In the genomic region with DNA sequence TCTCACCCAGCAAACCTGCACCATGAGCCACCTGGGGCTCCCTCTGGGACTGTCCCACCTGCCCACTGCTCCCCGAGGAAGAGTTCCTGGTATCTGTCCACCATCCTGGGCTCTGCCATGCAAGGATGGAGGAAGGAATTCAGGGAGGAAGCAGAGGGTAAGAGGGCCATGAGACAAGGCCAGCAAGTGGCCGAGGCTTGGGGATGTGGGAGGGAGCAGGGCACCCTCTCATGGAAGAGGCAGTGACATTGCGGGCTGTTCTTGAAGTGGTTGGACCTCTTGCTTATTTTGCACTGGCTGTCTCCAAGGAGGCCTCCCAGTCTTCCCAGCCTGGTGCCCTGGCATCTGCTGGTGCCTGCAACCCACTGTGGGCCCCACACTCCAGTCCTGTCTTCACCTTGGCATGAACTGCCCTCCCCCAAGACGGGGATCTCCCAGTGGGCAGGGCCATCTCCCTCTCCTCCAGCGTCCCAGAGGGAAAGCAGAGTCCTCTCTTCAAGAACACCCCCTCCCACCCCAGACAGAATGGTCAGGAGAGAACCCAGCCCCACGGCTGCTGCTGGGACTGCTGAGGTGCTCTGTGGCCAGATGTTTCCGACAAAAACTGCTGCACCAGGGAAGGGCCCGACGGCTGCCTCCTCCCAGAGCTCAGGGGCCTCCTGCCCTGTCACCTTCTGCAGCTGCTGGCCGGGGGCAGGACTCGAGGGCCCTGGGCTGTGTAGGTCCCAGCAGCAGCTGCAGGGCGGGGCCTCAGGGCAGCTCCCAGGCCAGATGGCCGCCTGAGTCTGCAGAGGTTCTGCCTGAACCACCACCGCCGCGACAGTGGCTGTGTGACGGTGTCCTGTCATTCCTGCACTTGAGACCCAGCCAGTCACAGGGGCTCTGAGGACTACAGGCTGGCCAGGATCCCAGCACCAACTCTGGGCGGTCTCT, we compare ENCODE assay signal across 9 cellular contexts. TPM values are rescaled to one million over a fixed set of nuclear protein-coding genes. Genes with fewer than 3 reads are reported as not detected.
DNase-seq lines count a peak whose midpoint lies in the region; ATAC-seq and TF ChIP-seq lines count a peak whose summit lies in the region.
"Had no signal": no experiment of that assay in that cellular context is flagged by ENCODE, and none has a peak within 500 bp of the region (broad histone marks: within the 10 kb centered on the region; RNA-seq: fewer than 3 reads in every experiment).

No MANE protein-coding gene starts in this region.

- H3K9ac ChIP-seq in mammary epithelial cell (ENCODE audit: insufficient read depth, low read length), result no peak overlapping the region

- intact Hi-C loops in MCF 10A (cut with micrococcal nuclease) (no loop called here), mammary epithelial cell (cut with micrococcal nuclease) (no loop called here)
- intact Hi-C loops in activated T-helper 1 cell treated with anti-CD3 and anti-CD28 coated beads, Interleukin-12 subunit alpha, Interleukin-12 subunit beta, Interleukin-2, Interleukin-4 antibody, amounts not matched to agents 30 ng/mL and 10 ng/mL and 1 ng/mL, durations not matched to agents 14 hours and 24 hours and 36 hours (cut with micrococcal nuclease), result loop anchor here (10.0 kb wide), 1 partner anchor 517 kb away; a partner anchor contains a TSS

- no peak overlapping the region for H3K27ac ChIP-seq in mammary epithelial cell (ENCODE audit: insufficient read depth, low read depth, low read length)

- peak overlapping the region; percentile 85 for H3K4me3 Mint-ChIP-seq in MCF 10A (ENCODE audit: unreplicated experiment)
- peak overlapping the region; percentile 75 for H3K4me3 Mint-ChIP-seq in activated T-helper 1 cell treated with anti-CD3 and anti-CD28 coated beads, Interleukin-12 subunit alpha, Interleukin-12 subunit beta, Interleukin-2, Interleukin-4 antibody, amounts not matched to agents 30 ng/mL and 10 ng/mL and 1 ng/mL, durations not matched to agents 14 hours and 24 hours and 36 hours
- H3K4me3 Mint-ChIP-seq in memory B cell, result peak overlapping the region; percentile 72
- peak overlapping the region; percentile 80 for H3K4me3 Mint-ChIP-seq in type B pancreatic cell

- BruUV-seq in MCF 10A (replicated peaks; lab: Mats Ljungman, UMichigan), result no TSS peak
- no TSS peak for BruUV-seq in mammary epithelial cell (replicated peaks; lab: Mats Ljungman, UMichigan)

- H3K27ac Mint-ChIP-seq in MCF 10A (ENCODE audit: low read depth, unreplicated experiment), result no peak overlapping the region
- H3K27ac Mint-ChIP-seq in activated T-helper 1 cell treated with anti-CD3 and anti-CD28 coated beads, Interleukin-12 subunit alpha, Interleukin-12 subunit beta, Interleukin-2, Interleukin-4 antibody, amounts not matched to agents 30 ng/mL and 10 ng/mL and 1 ng/mL, durations not matched to agents 14 hours and 24 hours and 36 hours, result peak overlapping the region; percentile 23
- H3K27ac Mint-ChIP-seq in memory B cell, result peak overlapping the region; percentile 75
- no peak overlapping the region for H3K27ac Mint-ChIP-seq in type B pancreatic cell

- no peak for ATAC-seq in memory B cell (ENCODE audit: low read depth)
- no peak for ATAC-seq in HG03469 (IDR thresholded peaks at IDR 0.05; ENCODE audit: unreplicated experiment)
- no peak for ATAC-seq in GM21381 (IDR thresholded peaks at IDR 0.05; ENCODE audit: unreplicated experiment)

- H3K9me3 Mint-ChIP-seq in MCF 10A (ENCODE audit: unreplicated experiment) (no peaks in the 10 kb centered on the region), memory B cell (no peaks in the 10 kb centered on the region), type B pancreatic cell (no peaks in the 10 kb centered on the region)
- no peaks in the 10 kb centered on the region for H3K9me3 Mint-ChIP-seq in activated T-helper 1 cell treated with anti-CD3 and anti-CD28 coated beads, Interleukin-12 subunit alpha, Interleukin-12 subunit beta, Interleukin-2, Interleukin-4 antibody, amounts not matched to agents 30 ng/mL and 10 ng/mL and 1 ng/mL, durations not matched to agents 14 hours and 24 hours and 36 hours

- no peaks in the 10 kb centered on the region for H3K36me3 Mint-ChIP-seq in MCF 10A (ENCODE audit: insufficient read depth, unreplicated experiment)
- peaks cover 5% of the 10 kb centered on the region for H3K36me3 Mint-ChIP-seq in activated T-helper 1 cell treated with anti-CD3 and anti-CD28 coated beads, Interleukin-12 subunit alpha, Interleukin-12 subunit beta, Interleukin-2, Interleukin-4 antibody, amounts not matched to agents 30 ng/mL and 10 ng/mL and 1 ng/mL, durations not matched to agents 14 hours and 24 hours and 36 hours (ENCODE audit: low read depth)
- H3K36me3 Mint-ChIP-seq in memory B cell, result no peaks in the 10 kb centered on the region
- no peaks in the 10 kb centered on the region for H3K36me3 Mint-ChIP-seq in type B pancreatic cell

- peaks cover 37% of the 10 kb centered on the region for H3K4me1 ChIP-seq in mammary epithelial cell (ENCODE audit: insufficient read depth, low read length)

- WGBS in mammary epithelial cell (ENCODE audit: low coverage, missing lambda C conversion rate), result 60% methylated on average over 5 of the region's 18 CpGs

- no peaks in the 10 kb centered on the region for H3K27me3 ChIP-seq in mammary epithelial cell (ENCODE audit: insufficient read depth, low read length)

- no peaks in the 10 kb centered on the region for H3K27me3 Mint-ChIP-seq in MCF 10A (ENCODE audit: insufficient read depth, unreplicated experiment)
- H3K27me3 Mint-ChIP-seq in activated T-helper 1 cell treated with anti-CD3 and anti-CD28 coated beads, Interleukin-12 subunit alpha, Interleukin-12 subunit beta, Interleukin-2, Interleukin-4 antibody, amounts not matched to agents 30 ng/mL and 10 ng/mL and 1 ng/mL, durations not matched to agents 14 hours and 24 hours and 36 hours (ENCODE audit: insufficient read depth), result peaks cover 10% of the 10 kb centered on the region
- H3K27me3 Mint-ChIP-seq in memory B cell, result no peaks in the 10 kb centered on the region
- H3K27me3 Mint-ChIP-seq in type B pancreatic cell, result peaks cover 25% of the 10 kb centered on the region

- POLR2A ChIA-PET in MCF 10A (lab: Yijun Ruan, JAX), result interaction anchor here (0.6 to 0.7 kb wide), 2 partner anchors 29 to 175 kb away, joined by 3 read pairs; no protein-coding TSS in a partner anchor

- dilution Hi-C loops in mammary epithelial cell (cut with HindIII; ENCODE audit: low sequenced_read_pairs), result no loop called here

- H3K4me2 ChIP-seq in mammary epithelial cell (ENCODE audit: insufficient read depth, low read depth, low read length), result no peak overlapping the region

- H3K9me3 ChIP-seq in mammary epithelial cell (replicated peaks; ENCODE audit: insufficient read depth, low read length), result no peaks in the 10 kb centered on the region

- CTCF ChIA-PET in MCF 10A (lab: Yijun Ruan, JAX) (no interaction called here), mammary epithelial cell (lab: Charles Lee; ENCODE audit: low non-redundant PET) (no interaction called here)

- no peak overlapping the region for H3K4me3 ChIP-seq in mammary epithelial cell (replicated peaks in 1 of 3; ENCODE audit: insufficient read depth in 1 of 3, low read depth in 2 of 3, low read length in 3 of 3)

- no peaks in the 10 kb centered on the region for H3K36me3 ChIP-seq in mammary epithelial cell (ENCODE audit: insufficient read depth, low read length)

- peaks cover 27% of the 10 kb centered on the region for H3K79me2 ChIP-seq in mammary epithelial cell (ENCODE audit: insufficient read depth, low read length)

- TF ChIP-seq CTCF in MCF 10A (IDR thresholded peaks at IDR 0.05; ENCODE audit: unreplicated experiment), result no peak
- no peak for TF ChIP-seq CTCF in mammary epithelial cell (conservative IDR thresholded peaks at IDR 0.05 in 1 of 2, IDR thresholded peaks at IDR 0.05 in 1 of 2; ENCODE audit: extremely low read depth in 1 of 2, insufficient read depth in 1 of 2, low read depth in 1 of 2, low read length in 2 of 2)
- TF ChIP-seq CTCF in type B pancreatic cell (conservative IDR thresholded peaks at IDR 0.05), result no peak

- no peak overlapping the region for H2AFZ ChIP-seq in mammary epithelial cell (ENCODE audit: low read depth, low read length)

- DNase-seq in MCF 10A (ENCODE audit: unreplicated experiment) (no peak), mammary epithelial cell (no peak), memory B cell (ENCODE audit: low spot score in 2 of 2) (no peak), type B pancreatic cell (ENCODE audit: extremely low spot score, unreplicated experiment) (no peak), OCI-M2 (lab: John Stamatoyannopoulos, UW; ENCODE audit: unreplicated experiment) (no peak)
- no peak for DNase-seq in activated T-helper 1 cell treated with anti-CD3 and anti-CD28 coated beads, Interleukin-12 subunit alpha, Interleukin-12 subunit beta, Interleukin-2, Interleukin-4 antibody, amounts not matched to agents 30 ng/mL and 10 ng/mL and 1 ng/mL, durations not matched to agents 14 hours and 24 hours and 36 hours (ENCODE audit: low spot score)
- DNase-seq: stimulated activated CD4-positive, alpha-beta T cell treated with anti-CD3 and anti-CD28 coated beads, Interleukin-4, amount 100 ng/mL, for 24 hours had no signal

- peaks cover 22% of the 10 kb centered on the region for H3K4me1 Mint-ChIP-seq in MCF 10A (ENCODE audit: insufficient read depth, unreplicated experiment)
- peaks cover 30% of the 10 kb centered on the region for H3K4me1 Mint-ChIP-seq in activated T-helper 1 cell treated with anti-CD3 and anti-CD28 coated beads, Interleukin-12 subunit alpha, Interleukin-12 subunit beta, Interleukin-2, Interleukin-4 antibody, amounts not matched to agents 30 ng/mL and 10 ng/mL and 1 ng/mL, durations not matched to agents 14 hours and 24 hours and 36 hours (ENCODE audit: low read depth)
- peaks cover 48% of the 10 kb centered on the region for H3K4me1 Mint-ChIP-seq in memory B cell
- peaks cover 32% of the 10 kb centered on the region for H3K4me1 Mint-ChIP-seq in type B pancreatic cell (ENCODE audit: unreplicated experiment)

- in situ Hi-C loops in mammary epithelial cell (cut with MboI; ENCODE audit: low sequenced_read_pairs in 2 of 2), result no loop called here

- peaks cover 1% of the 10 kb centered on the region for H4K20me1 ChIP-seq in mammary epithelial cell (ENCODE audit: insufficient read depth, low read length)

RNA-seq across cellular contexts. Expression of a gene that starts 1.8 kb away (rescaled TPM):
- total RNA-seq in MCF 10A (2022) (83.3 and 96.3 TPM in 2 replicates), mammary epithelial cell (100 to 1,000 TPM; 116 to 125 TPM), type B pancreatic cell (ENCODE audit: low replicate concordance) (102 and 123 TPM in 2 replicates)
- polyA plus RNA-seq in mammary epithelial cell, result 124 TPM
- polyA minus RNA-seq in mammary epithelial cell, result 153 TPM
- 137 and 140 TPM in 2 replicates for total RNA-seq in activated T-helper 1 cell treated with anti-CD3 and anti-CD28 coated beads, Interleukin-12 subunit alpha, Interleukin-12 subunit beta, Interleukin-2, Interleukin-4 antibody, amounts not matched to agents 30 ng/mL and 10 ng/mL and 1 ng/mL, durations not matched to agents 14 hours and 24 hours and 36 hours

RNA-seq across cellular contexts. Expression of a gene that starts 3.5 kb away (rescaled TPM):
- total RNA-seq in MCF 10A (2022), result 1.0 and 1.2 TPM in 2 replicates
- total RNA-seq in mammary epithelial cell, result 1 to 10 TPM; 1.9 to 2.2 TPM
- polyA plus RNA-seq in mammary epithelial cell, result 1.2 TPM
- polyA minus RNA-seq in mammary epithelial cell, result 0.41 TPM
- total RNA-seq in activated T-helper 1 cell treated with anti-CD3 and anti-CD28 coated beads, Interleukin-12 subunit alpha, Interleukin-12 subunit beta, Interleukin-2, Interleukin-4 antibody, amounts not matched to agents 30 ng/mL and 10 ng/mL and 1 ng/mL, durations not matched to agents 14 hours and 24 hours and 36 hours, result 5.9 and 6.1 TPM in 2 replicates
- 6.6 and 11.5 TPM in 2 replicates for total RNA-seq in type B pancreatic cell (ENCODE audit: low replicate concordance)

RNA-seq across cellular contexts. Expression of a gene that starts 44.4 kb away (rescaled TPM):
- total RNA-seq in MCF 10A (2022) (63.3 and 72.7 TPM in 2 replicates), mammary epithelial cell (10 to 100 TPM; 43.3 to 56.1 TPM), type B pancreatic cell (ENCODE audit: low replicate concordance) (65.7 and 90.1 TPM in 2 replicates)
- 98.6 TPM for polyA plus RNA-seq in mammary epithelial cell
- polyA minus RNA-seq in mammary epithelial cell, result 12.2 TPM
- 111 and 113 TPM in 2 replicates for total RNA-seq in activated T-helper 1 cell treated with anti-CD3 and anti-CD28 coated beads, Interleukin-12 subunit alpha, Interleukin-12 subunit beta, Interleukin-2, Interleukin-4 antibody, amounts not matched to agents 30 ng/mL and 10 ng/mL and 1 ng/mL, durations not matched to agents 14 hours and 24 hours and 36 hours

Comparison
In these comparisons a context has a peak if more than half of its experiments do, and no peak if none do; other contexts are left out.
1. H3K27ac Mint-ChIP-seq: peak in activated T-helper 1 cell treated with anti-CD3 and anti-CD28 coated beads, Interleukin-12 subunit alpha, Interleukin-12 subunit beta, Interleukin-2, Interleukin-4 antibody, amounts not matched to agents 30 ng/mL and 10 ng/mL and 1 ng/mL, durations not matched to agents 14 hours and 24 hours and 36 hours (single experiment) and memory B cell (single experiment); none in MCF 10A (single experiment) and type B pancreatic cell (single experiment).
2. Peak in every context shown above with its lines, with median percentiles within 50 percentile points of each other: H3K4me3 Mint-ChIP-seq.